Comparison of ENCODE assay signal across 8 cellular contexts in the genomic region with DNA sequence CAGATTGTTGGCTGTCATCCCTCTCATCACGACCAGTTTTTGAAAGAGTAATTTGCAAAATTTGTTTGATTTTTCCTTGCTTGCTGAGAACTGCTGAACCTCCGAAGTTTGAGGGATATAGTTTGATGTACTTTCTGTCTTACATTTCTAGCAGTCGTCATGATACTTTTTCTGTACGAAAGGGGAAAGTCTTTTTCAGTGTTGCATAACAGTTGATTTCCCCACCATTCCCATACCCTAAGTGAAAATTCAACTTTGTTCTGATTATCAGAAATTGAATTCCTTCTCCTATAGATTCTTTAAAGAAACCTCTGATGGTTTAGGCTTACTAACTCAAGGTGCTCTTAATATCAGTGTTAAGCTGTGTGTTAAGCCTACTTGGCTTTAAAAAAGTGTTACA. TPM values are rescaled to one million over a fixed set of nuclear protein-coding genes. Genes with fewer than 3 reads are reported as not detected.
DNase-seq lines count a peak whose midpoint lies in the region; ATAC-seq lines count a peak whose summit lies in the region.

No MANE protein-coding gene starts in this region.

- peaks cover 21% of the 10 kb centered on the region for H3K4me1 ChIP-seq in stomach smooth muscle (ENCODE audit: control insufficient read depth, insufficient read depth, low read length)

- ATAC-seq in GM21381 (IDR thresholded peaks at IDR 0.05; ENCODE audit: unreplicated experiment) (no peak), HG03432 (IDR thresholded peaks at IDR 0.05; ENCODE audit: unreplicated experiment) (no peak)

- H3K27ac Mint-ChIP-seq in T-helper 1 cell treated with Interleukin-12 subunit alpha and Interleukin-12 subunit beta and Interleukin-4 antibody, amounts not matched to agents 30 μg/mL and 1 μg/mL, for 36 hours: peak overlapping the region; percentile 87
- H3K27ac Mint-ChIP-seq in activated T-helper 2 cell treated with anti-CD3 and anti-CD28 coated beads, Interferon-gamma antibody, Interleukin-2, Interleukin-4, amounts not matched to agents 10 μg/mL and 5 μg/mL and 100 μg/mL, durations not matched to agents 14 hours and 24 hours and 36 hours: no peak overlapping the region

- H3K4me3 Mint-ChIP-seq in T-helper 1 cell treated with Interleukin-12 subunit alpha and Interleukin-12 subunit beta and Interleukin-4 antibody, amounts not matched to agents 30 μg/mL and 1 μg/mL, for 36 hours: peak overlapping the region; percentile 88
- peak overlapping the region; percentile 92 for H3K4me3 Mint-ChIP-seq in activated T-helper 2 cell treated with anti-CD3 and anti-CD28 coated beads, Interferon-gamma antibody, Interleukin-2, Interleukin-4, amounts not matched to agents 10 μg/mL and 5 μg/mL and 100 μg/mL, durations not matched to agents 14 hours and 24 hours and 36 hours (ENCODE audit: low read depth)

- intact Hi-C loops in activated T-helper 2 cell treated with anti-CD3 and anti-CD28 coated beads, Interferon-gamma antibody, Interleukin-2, Interleukin-4, amounts not matched to agents 10 μg/mL and 5 μg/mL and 100 μg/mL, durations not matched to agents 14 hours and 24 hours and 36 hours (cut with micrococcal nuclease): loop anchor here (5.0 kb wide), 2 partner anchors 49 to 246 kb away; no protein-coding TSS in a partner anchor

- DNase-seq in T-helper 1 cell (no peak), islet precursor cell (peak; percentile 2), cerebellum (ENCODE audit: low spot score) (no peak)
- DNase-seq in activated T-helper 2 cell treated with anti-CD3 and anti-CD28 coated beads, Interferon-gamma antibody, Interleukin-2, Interleukin-4, amounts not matched to agents 10 μg/mL and 5 μg/mL and 100 μg/mL, durations not matched to agents 14 hours and 24 hours and 36 hours (ENCODE audit: low spot score): no peak

- peaks cover 38% of the 10 kb centered on the region for H3K4me1 Mint-ChIP-seq in T-helper 1 cell treated with Interleukin-12 subunit alpha and Interleukin-12 subunit beta and Interleukin-4 antibody, amounts not matched to agents 30 μg/mL and 1 μg/mL, for 36 hours (ENCODE audit: low read depth)
- peaks cover 46% of the 10 kb centered on the region for H3K4me1 Mint-ChIP-seq in activated T-helper 2 cell treated with anti-CD3 and anti-CD28 coated beads, Interferon-gamma antibody, Interleukin-2, Interleukin-4, amounts not matched to agents 10 μg/mL and 5 μg/mL and 100 μg/mL, durations not matched to agents 14 hours and 24 hours and 36 hours (ENCODE audit: low read depth)

- no peaks in the 10 kb centered on the region for H3K9me3 ChIP-seq in stomach smooth muscle (ENCODE audit: control insufficient read depth in 2 of 2, low read length in 2 of 2)

- no peak overlapping the region for H3K27ac ChIP-seq in stomach smooth muscle (ENCODE audit: low read length)

- peak overlapping the region; percentile 87 to 89 for H3K4me3 ChIP-seq in stomach smooth muscle (ENCODE audit: low read length in 2 of 2)

- H3K9ac ChIP-seq in stomach smooth muscle (ENCODE audit: low read length in 2 of 2): peak overlapping the region; percentile 72 to 73

- no peaks in the 10 kb centered on the region for H3K9me3 Mint-ChIP-seq in T-helper 1 cell treated with Interleukin-12 subunit alpha and Interleukin-12 subunit beta and Interleukin-4 antibody, amounts not matched to agents 30 μg/mL and 1 μg/mL, for 36 hours
- no peaks in the 10 kb centered on the region for H3K9me3 Mint-ChIP-seq in activated T-helper 2 cell treated with anti-CD3 and anti-CD28 coated beads, Interferon-gamma antibody, Interleukin-2, Interleukin-4, amounts not matched to agents 10 μg/mL and 5 μg/mL and 100 μg/mL, durations not matched to agents 14 hours and 24 hours and 36 hours

- no peaks in the 10 kb centered on the region for H3K27me3 ChIP-seq in stomach smooth muscle (ENCODE audit: control insufficient read depth in 1 of 2, insufficient read depth in 2 of 2, low read length in 2 of 2)

- no peaks in the 10 kb centered on the region for H3K36me3 ChIP-seq in stomach smooth muscle (ENCODE audit: control insufficient read depth in 2 of 2, insufficient read depth in 2 of 2, low read length in 2 of 2)

- peaks cover under 1% of the 10 kb centered on the region for H3K36me3 Mint-ChIP-seq in T-helper 1 cell treated with Interleukin-12 subunit alpha and Interleukin-12 subunit beta and Interleukin-4 antibody, amounts not matched to agents 30 μg/mL and 1 μg/mL, for 36 hours (ENCODE audit: low read depth)
- peaks cover 6% of the 10 kb centered on the region for H3K36me3 Mint-ChIP-seq in activated T-helper 2 cell treated with anti-CD3 and anti-CD28 coated beads, Interferon-gamma antibody, Interleukin-2, Interleukin-4, amounts not matched to agents 10 μg/mL and 5 μg/mL and 100 μg/mL, durations not matched to agents 14 hours and 24 hours and 36 hours (ENCODE audit: low read depth)

- H3K27me3 Mint-ChIP-seq in T-helper 1 cell treated with Interleukin-12 subunit alpha and Interleukin-12 subunit beta and Interleukin-4 antibody, amounts not matched to agents 30 μg/mL and 1 μg/mL, for 36 hours (ENCODE audit: low read depth): peaks cover 19% of the 10 kb centered on the region
- H3K27me3 Mint-ChIP-seq in activated T-helper 2 cell treated with anti-CD3 and anti-CD28 coated beads, Interferon-gamma antibody, Interleukin-2, Interleukin-4, amounts not matched to agents 10 μg/mL and 5 μg/mL and 100 μg/mL, durations not matched to agents 14 hours and 24 hours and 36 hours (ENCODE audit: low read depth): peaks cover 6% of the 10 kb centered on the region

RNA-seq across cellular contexts. Expression of gene PDE8A, which starts 1.6 kb away (rescaled TPM):
- 20.4 and 24.2 TPM in 2 replicates for total RNA-seq in activated T-helper 2 cell treated with anti-CD3 and anti-CD28 coated beads, Interferon-gamma antibody, Interleukin-2, Interleukin-4, amounts not matched to agents 10 μg/mL and 5 μg/mL and 100 μg/mL, durations not matched to agents 14 hours and 24 hours and 36 hours
- 33.1 TPM for total RNA-seq in cerebellum
